In genomic region chrX:103437147-103437873, GRCh38 we compare ENCODE assay signal across 22 cellular contexts.
DNase-seq lines count a peak whose midpoint lies in the region; ATAC-seq and TF ChIP-seq lines count a peak whose summit lies in the region.
"Had no signal": no experiment of that assay in that cellular context is flagged by ENCODE, and none has a peak within 500 bp of the region (broad histone marks: within the 10 kb centered on the region; RNA-seq: fewer than 3 reads in every experiment).

No MANE protein-coding gene starts in this region.

- H3K9me3 ChIP-seq in endodermal cell (ENCODE audit: control insufficient read depth, low read length) (no peaks in the 10 kb centered on the region), esophagus squamous epithelium (no peaks in the 10 kb centered on the region), spleen (no peaks in the 10 kb centered on the region)
- H3K9me3 ChIP-seq: SJSA1 had no signal

- ATAC-seq in omental fat pad (ENCODE audit: low FRiP score): peak; percentile 22

- H3K27me3 ChIP-seq in endodermal cell (ENCODE audit: control insufficient read depth, insufficient read depth, low read length, poor library complexity, severe bottlenecking) (no peaks in the 10 kb centered on the region), esophagus squamous epithelium (no peaks in the 10 kb centered on the region), spleen (replicated peaks in 1 of 7) (peaks cover 0 to 7% (median 0%) of the 10 kb centered on the region in 7 donors)
- H3K27me3 ChIP-seq: SJSA1 had no signal

- H3K27me3 Mint-ChIP-seq in HFFc6 (ENCODE audit: insufficient read depth) (no peaks in the 10 kb centered on the region), endodermal cell (ENCODE audit: insufficient read depth) (no peaks in the 10 kb centered on the region)
- H3K27me3 Mint-ChIP-seq: CD4-positive, CD25-positive, alpha-beta regulatory T cell had no signal

- H3K4me3 Mint-ChIP-seq in HFFc6: no peak overlapping the region
- no peak overlapping the region for H3K4me3 Mint-ChIP-seq in endodermal cell
- H3K4me3 Mint-ChIP-seq: CD4-positive, CD25-positive, alpha-beta regulatory T cell had no signal

- no peak overlapping the region for H3K27ac Mint-ChIP-seq in HFFc6
- peak overlapping the region; percentile 73 for H3K27ac Mint-ChIP-seq in endodermal cell
- H3K27ac Mint-ChIP-seq: CD4-positive, CD25-positive, alpha-beta regulatory T cell had no signal

- no peaks in the 10 kb centered on the region for H3K36me3 Mint-ChIP-seq in HFFc6 (ENCODE audit: low read depth)
- H3K36me3 Mint-ChIP-seq in endodermal cell (ENCODE audit: low read depth): peaks cover 6% of the 10 kb centered on the region
- H3K36me3 Mint-ChIP-seq: CD4-positive, CD25-positive, alpha-beta regulatory T cell had no signal

- 80 to 95% methylated on average over 2 to 5 of the region's 5 CpGs for WGBS in endodermal cell (ENCODE audit: insufficient coverage in 1 of 2, insufficient read length in 1 of 2), 2 experiments
- WGBS in esophagus squamous epithelium, 2 donors: 88 to 90% methylated on average over 1 to 2 of the region's 5 CpGs
- 76 to 100% (median 85%) methylated on average over 1 to 5 of the region's 5 CpGs for WGBS in spleen, 5 donors

- TF ChIP-seq CTCF in HFFc6 (IDR thresholded peaks at IDR 0.05) (no peak), endodermal cell (conservative IDR thresholded peaks at IDR 0.05) (no peak), omental fat pad (IDR thresholded peaks at IDR 0.05) (no peak), esophagus squamous epithelium (IDR thresholded peaks at IDR 0.05) (no peak), spleen (IDR thresholded peaks at IDR 0.05 in 8 of 11, conservative IDR thresholded peaks at IDR 0.05 in 3 of 11) (no peak)

- intact Hi-C loops in esophagus squamous epithelium (cut with DNase I) (no loop called here), spleen (cut with DNase I; ENCODE audit: low total_unique reads) (no loop called here)

- H3K9me3 Mint-ChIP-seq in HFFc6 (no peaks in the 10 kb centered on the region), endodermal cell (peaks cover 17% of the 10 kb centered on the region)

- H3K4me1 ChIP-seq in endodermal cell (ENCODE audit: control insufficient read depth, insufficient read depth, low read length): peaks cover 3% of the 10 kb centered on the region
- H3K4me1 ChIP-seq in esophagus squamous epithelium: peaks cover 0 to 3% (median 0%) of the 10 kb centered on the region in 3 donors
- no peaks in the 10 kb centered on the region for H3K4me1 ChIP-seq in spleen
- H3K4me1 ChIP-seq: SJSA1 had no signal

- DNase-seq in HFFc6 (peak; percentile 4), endodermal cell (peak; percentile 43), omental fat pad (ENCODE audit: low spot score) (no peak), esophagus squamous epithelium (lab: John Stamatoyannopoulos, UW) (no peak), spleen (no peak), KG1 (lab: John Stamatoyannopoulos, UW) (no peak), CD1c-positive myeloid dendritic cell (ENCODE audit: extremely low spot score) (no peak)
- DNase-seq: CD4-positive, CD25-positive, alpha-beta regulatory T cell; DMS153; DND-41; GOT3; NCI-H1048; NCI-H1417; NCI-H1694; NCI-H2029 treated with DMSO at 0.1 percent for 48 hours; NCI-H2227 treated with DMSO at 0.1 percent for 48 hours; NCI-H526 treated with DMSO at 0.1 percent for 48 hours; PC-9; Right ventricle myocardium superior; RPMI8226 had no signal

- TF ChIP-seq POLR2A in esophagus squamous epithelium (IDR thresholded peaks at IDR 0.05) (no peak), spleen (IDR thresholded peaks at IDR 0.05) (no peak)

- H3K4me3 ChIP-seq in endodermal cell (ENCODE audit: low read length) (no peak overlapping the region), esophagus squamous epithelium (no peak overlapping the region), spleen (no peak overlapping the region)
- H3K4me3 ChIP-seq: PC-9, SJSA1 had no signal

- H3K27ac ChIP-seq in endodermal cell (ENCODE audit: low read depth, low read length): no peak overlapping the region
- no peak overlapping the region for H3K27ac ChIP-seq in esophagus squamous epithelium
- H3K27ac ChIP-seq in spleen: no peak overlapping the region
- H3K27ac ChIP-seq: KMS-11, PC-9, SJSA1 had no signal

- H3K4me1 Mint-ChIP-seq in HFFc6 (ENCODE audit: low read depth) (peaks cover 7% of the 10 kb centered on the region), endodermal cell (peaks cover 59% of the 10 kb centered on the region)
- H3K4me1 Mint-ChIP-seq: CD4-positive, CD25-positive, alpha-beta regulatory T cell had no signal

- no peak overlapping the region for H3K9ac ChIP-seq in endodermal cell (ENCODE audit: extremely low read depth, low read length, poor library complexity, severe bottlenecking)
- H3K9ac ChIP-seq: KMS-11 had no signal

- no peaks in the 10 kb centered on the region for H3K36me3 ChIP-seq in endodermal cell (ENCODE audit: control insufficient read depth, insufficient read depth, low read length)
- no peaks in the 10 kb centered on the region for H3K36me3 ChIP-seq in esophagus squamous epithelium
- no peaks in the 10 kb centered on the region for H3K36me3 ChIP-seq in spleen
- H3K36me3 ChIP-seq: SJSA1 had no signal

Comparison
In these comparisons a context has a peak if more than half of its experiments do, and no peak if none do; other contexts are left out.
1. DNase-seq: peak in HFFc6 (single experiment) and endodermal cell (single experiment); none in omental fat pad (single experiment), esophagus squamous epithelium (single experiment), spleen (single experiment), KG1 (single experiment) and CD1c-positive myeloid dendritic cell (single experiment).